ENCODE assay signal across 14 cellular contexts in the genomic region with DNA sequence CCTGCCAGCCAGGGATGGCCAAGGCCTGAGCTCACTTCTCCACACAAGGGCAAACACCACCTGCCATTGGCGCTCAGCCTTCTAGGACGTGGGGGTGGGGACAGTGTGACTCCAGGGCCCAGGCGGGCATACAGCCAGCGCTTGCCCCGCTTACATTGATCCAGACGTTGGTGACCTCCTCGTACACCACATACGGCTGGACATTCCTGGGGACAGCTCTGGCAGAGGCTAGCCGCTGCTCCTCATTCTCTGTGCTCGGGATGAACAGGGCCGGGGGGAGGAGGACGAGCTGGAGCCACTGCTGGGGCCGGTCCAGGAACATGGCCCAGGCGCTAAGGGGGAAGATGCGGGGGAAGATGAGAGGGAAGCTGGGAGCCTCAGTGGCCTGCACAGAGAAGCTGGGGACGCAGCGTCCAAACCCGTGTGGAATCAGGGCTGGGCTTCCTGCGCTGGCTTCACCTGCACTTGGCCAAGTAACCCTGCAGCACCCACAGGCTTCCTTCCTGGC. TPM values are rescaled to one million over a fixed set of nuclear protein-coding genes. Genes with fewer than 3 reads are reported as not detected.
DNase-seq lines count a peak whose midpoint lies in the region; ATAC-seq and TF ChIP-seq lines count a peak whose summit lies in the region.
"Had no signal": no experiment of that assay in that cellular context is flagged by ENCODE, and none has a peak within 500 bp of the region (broad histone marks: within the 10 kb centered on the region; RNA-seq: fewer than 3 reads in every experiment).

No MANE protein-coding gene starts in this region.

- peaks cover 0 to 41% of the 10 kb centered on the region in 2 donors for H3K36me3 ChIP-seq in gastrocnemius medialis
- peaks cover 0 to 6% of the 10 kb centered on the region in 2 donors for H3K36me3 ChIP-seq in aorta (ENCODE audit: control insufficient read depth in 1 of 2, insufficient read depth in 2 of 2, low read length in 1 of 2)
- peaks cover 4% of the 10 kb centered on the region for H3K36me3 ChIP-seq in Caco-2 (ENCODE audit: control insufficient read depth, insufficient read depth, low read length)

- peaks cover 2% of the 10 kb centered on the region for H3K4me1 Mint-ChIP-seq in T-helper 17 cell
- no peaks in the 10 kb centered on the region for H3K4me1 Mint-ChIP-seq in Caco-2 (ENCODE audit: low read depth, unreplicated experiment)
- H3K4me1 Mint-ChIP-seq: B cell had no signal

- intact Hi-C loops in left ventricle myocardium superior (cut with micrococcal nuclease), result no loop called here
- intact Hi-C loops in gastrocnemius medialis (cut with DNase I; ENCODE audit: low total_unique reads), result no loop called here
- intact Hi-C loops in aorta (cut with DNase I), result no loop called here
- intact Hi-C loops in Caco-2 (cut with micrococcal nuclease; ENCODE audit: unreplicated experiment), result no loop called here

- H3K27me3 Mint-ChIP-seq in T-helper 17 cell, result no peaks in the 10 kb centered on the region
- H3K27me3 Mint-ChIP-seq in Caco-2 (ENCODE audit: insufficient read depth, unreplicated experiment), result no peaks in the 10 kb centered on the region
- H3K27me3 Mint-ChIP-seq: activated T-cell treated with anti-CD3 and anti-CD28 coated beads, Interleukin-2, amount 50 U/mL, for 24 hours; B cell had no signal

- no peaks in the 10 kb centered on the region for H3K9me3 ChIP-seq in gastrocnemius medialis
- no peaks in the 10 kb centered on the region for H3K9me3 ChIP-seq in T-helper 17 cell (ENCODE audit: control insufficient read depth, low read length, poor library complexity, severe bottlenecking)
- H3K9me3 ChIP-seq in aorta (ENCODE audit: control insufficient read depth, low read length), result no peaks in the 10 kb centered on the region
- H3K9me3 ChIP-seq in Caco-2, result no peaks in the 10 kb centered on the region

- H3K9me3 Mint-ChIP-seq in Caco-2 (ENCODE audit: unreplicated experiment), result no peaks in the 10 kb centered on the region
- H3K9me3 Mint-ChIP-seq: activated T-cell treated with anti-CD3 and anti-CD28 coated beads, Interleukin-2, amount 50 U/mL, for 24 hours had no signal

- BruUV-seq in Caco-2 (replicated peaks; lab: Mats Ljungman, UMichigan), result no TSS peak

- H3K4me1 ChIP-seq in gastrocnemius medialis (peaks cover 53 to 57% of the 10 kb centered on the region in 2 donors), aorta (ENCODE audit: control insufficient read depth in 1 of 2, insufficient read depth in 2 of 2, low read length in 2 of 2) (no peaks in the 10 kb centered on the region), Caco-2 (no peaks in the 10 kb centered on the region)

- H3K36me3 Mint-ChIP-seq in T-helper 17 cell (ENCODE audit: low read depth), result peaks cover 5% of the 10 kb centered on the region
- H3K36me3 Mint-ChIP-seq in Caco-2 (ENCODE audit: insufficient read depth, unreplicated experiment), result peaks cover 64% of the 10 kb centered on the region

- ATAC-seq in left ventricle myocardium superior, result peak; percentile 48
- peak; percentile 38 to 42 for ATAC-seq in gastrocnemius medialis
- ATAC-seq in T-helper 17 cell, result no peak
- no peak for ATAC-seq in aorta (ENCODE audit: low FRiP score)

- peak overlapping the region; percentile 86 for H3K27ac ChIP-seq in C4-2B
- peak overlapping the region; percentile 78 for H3K27ac ChIP-seq in angular gyrus (ENCODE audit: low read depth, low read length)
- peak overlapping the region; percentile 95 to 97 (median 96) for H3K27ac ChIP-seq in gastrocnemius medialis
- no peak overlapping the region for H3K27ac ChIP-seq in aorta (ENCODE audit: low read depth in 1 of 2, low read length in 2 of 2)

- POLR2A ChIA-PET in Caco-2 (lab: Charles Lee), result no interaction called here

- 87 to 89% methylated on average over 19 of the region's 19 CpGs for WGBS in aorta, 2 donors

- H3K4me3 Mint-ChIP-seq in T-helper 17 cell (no peak overlapping the region), Caco-2 (ENCODE audit: unreplicated experiment) (no peak overlapping the region)
- H3K4me3 Mint-ChIP-seq: activated T-cell treated with anti-CD3 and anti-CD28 coated beads, Interleukin-2, amount 50 U/mL, for 24 hours; B cell had no signal

- DNase-seq in left ventricle myocardium superior (peak; percentile 50), gastrocnemius medialis (peak; percentile 81 to 95), T-helper 17 cell (no peak), aorta (no peak), Caco-2 (no peak), NCI-H2171 treated with DMSO at 0.1 percent for 48 hours (lab: John Stamatoyannopoulos, UW) (no peak)
- DNase-seq: activated T-cell treated with anti-CD3 and anti-CD28 coated beads, Interleukin-2, amount 50 U/mL, for 24 hours; amniotic stem cell; NCI-H2227 treated with DMSO at 0.1 percent for 48 hours; stimulated activated CD4-positive, alpha-beta T cell treated with anti-CD3 and anti-CD28 coated beads, Interleukin-15, amount 100 ng/mL, for 24 hours; SW 1271 had no signal

- in situ Hi-C loops in gastrocnemius medialis (cut with MboI; ENCODE audit: low sequenced_read_pairs in 4 of 4), result no loop called here

- H3K4me3 ChIP-seq in gastrocnemius medialis (peak overlapping the region in 3 of 4 donors; percentile 21 to 35 (median 35)), aorta (ENCODE audit: low read length in 2 of 2) (no peak overlapping the region), Caco-2 (ENCODE audit: low read depth, low read length) (no peak overlapping the region)

- H3K27ac Mint-ChIP-seq in T-helper 17 cell, result no peak overlapping the region
- H3K27ac Mint-ChIP-seq in Caco-2 (ENCODE audit: unreplicated experiment), result no peak overlapping the region
- H3K27ac Mint-ChIP-seq: B cell had no signal

- peak in 1 of 2 donors; percentile 39 for TF ChIP-seq POLR2A in gastrocnemius medialis (IDR thresholded peaks at IDR 0.05)

- no peaks in the 10 kb centered on the region for H3K27me3 ChIP-seq in gastrocnemius medialis
- H3K27me3 ChIP-seq in aorta (ENCODE audit: control insufficient read depth in 1 of 2, insufficient read depth in 2 of 2, low read length in 1 of 2), result no peaks in the 10 kb centered on the region
- no peaks in the 10 kb centered on the region for H3K27me3 ChIP-seq in Caco-2 (replicated peaks; ENCODE audit: control insufficient read depth, insufficient read depth, low read length)

- CTCF ChIA-PET in Caco-2 (lab: Charles Lee), result no interaction called here

- TF ChIP-seq CTCF in C4-2B (conservative IDR thresholded peaks at IDR 0.05) (no peak), gastrocnemius medialis (IDR thresholded peaks at IDR 0.05 in 4 of 5, conservative IDR thresholded peaks at IDR 0.05 in 1 of 5) (no peak), Caco-2 (IDR thresholded peaks at IDR 0.05; ENCODE audit: insufficient read depth in 1 of 2, low read depth in 1 of 2, low read length in 1 of 2, severe bottlenecking in 1 of 2, unreplicated experiment in 1 of 2) (no peak)

RNA-seq across cellular contexts. Expression of a gene that starts 25.1 kb away (rescaled TPM):
- total RNA-seq in left ventricle myocardium superior (27.0 TPM), gastrocnemius medialis (10 to 100 TPM in 2 of 4 donors, 1 to 10 TPM in 2; 8.0 to 12.9 (median 10.1) TPM), T-helper 17 cell (10 to 100 TPM; 33.9 to 37.9 TPM), aorta (10 to 100 TPM; 59.4 to 67.9 TPM), Caco-2 (2022) (106 and 109 TPM in 2 replicates)
- 100 to 1,000 TPM in 1 of 2 donors, 10 to 100 TPM in 1; 69.9 to 117 TPM for polyA plus RNA-seq in aorta

RNA-seq across cellular contexts. Expression of a gene that starts 28.4 kb away (rescaled TPM):
- total RNA-seq in left ventricle myocardium superior, result 53.9 TPM
- 100 to 1,000 TPM in 3 of 4 donors, 10 to 100 TPM in 1; 92.6 to 208 (median 148) TPM for total RNA-seq in gastrocnemius medialis
- 10 to 100 TPM; 84.1 to 91.8 TPM for total RNA-seq in T-helper 17 cell
- 10 to 100 TPM; 46.1 to 56.4 TPM for total RNA-seq in aorta
- 10 to 100 TPM; 16.4 to 33.8 TPM for polyA plus RNA-seq in aorta
- 63.2 and 71.4 TPM in 2 replicates for total RNA-seq in Caco-2 (2022)

RNA-seq across cellular contexts. Expression of a gene that starts 56.0 kb away (rescaled TPM):
- total RNA-seq in left ventricle myocardium superior (4.8 TPM), gastrocnemius medialis (1 to 10 TPM; 1.3 to 2.9 (median 1.7) TPM), T-helper 17 cell (10 to 100 TPM; 14.9 to 18.3 TPM), aorta (10 to 100 TPM in 1 of 2 donors, 1 to 10 TPM in 1; 5.4 to 13.5 TPM), Caco-2 (2022) (19.6 and 21.8 TPM in 2 replicates)
- 1 to 10 TPM; 1.6 to 3.9 TPM for polyA plus RNA-seq in aorta

Comparison
In these comparisons a context has a peak if more than half of its experiments do, and no peak if none do; other contexts are left out.
1. H3K27ac ChIP-seq: peak in C4-2B (single experiment), angular gyrus (single experiment) and gastrocnemius medialis (4 of 4); none in aorta (0 of 2).
2. ATAC-seq: peak in left ventricle myocardium superior (single experiment) and gastrocnemius medialis (2 of 2); none in T-helper 17 cell (single experiment) and aorta (single experiment).
3. DNase-seq: peak in left ventricle myocardium superior (single experiment) and gastrocnemius medialis (2 of 2); none in T-helper 17 cell (0 of 3), aorta (0 of 2), Caco-2 (0 of 2) and NCI-H2171 treated with DMSO at 0.1 percent for 48 hours (single experiment).
4. H3K4me3 ChIP-seq: peak in gastrocnemius medialis (3 of 4); none in aorta (0 of 2) and Caco-2 (single experiment).